In genomic region chr19:44164673-44165512, GRCh38 we compare ENCODE assay signal across 8 cellular contexts. TPM values are rescaled to one million over a fixed set of nuclear protein-coding genes. Genes with fewer than 3 reads are reported as not detected.
A peak's percentile ranks its signal among the peaks of the same experiment; 100 is the strongest.
DNase-seq lines count a peak whose midpoint lies in the region; ATAC-seq and TF ChIP-seq lines count a peak whose summit lies in the region.

Gene ZNF226, plus strand, starts transcription at chr19:44165100. Its CDS starts 4,981 bp downstream, at chr19:44170081.

- POLR2A ChIA-PET in RWPE1 (lab: Yijun Ruan, JAX; ENCODE audit: low non-redundant PET) = interaction anchor here (0.8 kb wide), 1 partner anchor 180 kb away, joined by 3 read pairs; no protein-coding TSS in a partner anchor

- TF ChIP-seq CTCF in DND-41 (IDR thresholded peaks at IDR 0.05; ENCODE audit: borderline replicate concordance, extremely low read depth, low read length, poor library complexity, severe bottlenecking) (peak; percentile 9), LNCaP clone FGC (IDR thresholded peaks at IDR 0.05; ENCODE audit: control insufficient read depth, extremely low read depth, insufficient read depth) (no peak), RWPE1 (conservative IDR thresholded peaks at IDR 0.05; ENCODE audit: low read depth) (no peak), fibroblast of the aortic adventitia (IDR thresholded peaks at IDR 0.05; ENCODE audit: insufficient read depth, low read length) (no peak), nephron (IDR thresholded peaks at IDR 0.05; ENCODE audit: unreplicated experiment in 3 of 3) (no peak)

- ATAC-seq in DND-41 (ENCODE audit: insufficient read depth, low read depth) (peak; percentile 98), GM21825 (IDR thresholded peaks at IDR 0.05; ENCODE audit: unreplicated experiment) (peak; percentile 84)

- H3K9me3 ChIP-seq in DND-41 (ENCODE audit: insufficient read depth, low read length, severe bottlenecking) = peaks cover 4% of the 10 kb centered on the region

- peaks cover 48% of the 10 kb centered on the region for H3K36me3 Mint-ChIP-seq in nephron (ENCODE audit: low read depth)
- H3K36me3 Mint-ChIP-seq in stimulated activated naive CD8-positive, alpha-beta T cell treated with anti-CD3 and anti-CD28 coated beads, Interleukin-15, Interleukin-2, amounts not matched to agents 100 ng/mL and 50 ng/mL, for 24 hours (ENCODE audit: low read depth) = peaks cover 61% of the 10 kb centered on the region

- DNase-seq in DND-41 = peak; percentile 93
- peak; percentile 92 for DNase-seq in LNCaP clone FGC (ENCODE audit: low read depth)
- peak; percentile 86 for DNase-seq in RWPE1 (ENCODE audit: low spot score)
- peak; percentile 68 for DNase-seq in activated T-helper 9 cell treated with anti-CD3 and anti-CD28 coated beads, Interleukin-2, amount 50 U/mL, for 16 hours (ENCODE audit: low read depth)
- DNase-seq in fibroblast of the aortic adventitia (ENCODE audit: low read depth) = peak; percentile 99

- peaks cover 20% of the 10 kb centered on the region for H3K4me1 Mint-ChIP-seq in nephron
- H3K4me1 Mint-ChIP-seq in stimulated activated naive CD8-positive, alpha-beta T cell treated with anti-CD3 and anti-CD28 coated beads, Interleukin-15, Interleukin-2, amounts not matched to agents 100 ng/mL and 50 ng/mL, for 24 hours (ENCODE audit: low read depth) = peaks cover 42% of the 10 kb centered on the region

- H3K36me3 ChIP-seq in DND-41 (ENCODE audit: insufficient read depth, low read length) = peaks cover 34% of the 10 kb centered on the region

- H3K9ac ChIP-seq in DND-41 (ENCODE audit: low read depth, low read length) = peak within 1 kb of the TSS; percentile 71

- H3K4me3 ChIP-seq in DND-41 (ENCODE audit: low read depth in 1 of 2, low read length in 2 of 2) (peak within 1 kb of the TSS; percentile 74 to 83), LNCaP clone FGC (ENCODE audit: low read depth, low read length) (peak within 1 kb of the TSS; percentile 83), fibroblast of the aortic adventitia (ENCODE audit: low read depth, low read length) (peak within 1 kb of the TSS; percentile 97)

- CTCF ChIA-PET in RWPE1 (lab: Yijun Ruan, JAX) = no interaction called here

- peaks cover 48% of the 10 kb centered on the region for H3K79me2 ChIP-seq in DND-41 (ENCODE audit: insufficient read depth, low read length)

- H3K4me3 Mint-ChIP-seq in nephron = peak within 1 kb of the TSS; percentile 95 to 99 (median 97)
- H3K4me3 Mint-ChIP-seq in stimulated activated naive CD8-positive, alpha-beta T cell treated with anti-CD3 and anti-CD28 coated beads, Interleukin-15, Interleukin-2, amounts not matched to agents 100 ng/mL and 50 ng/mL, for 24 hours = peak within 1 kb of the TSS; percentile 94

- H3K27ac ChIP-seq in DND-41 (ENCODE audit: low read length) (peak within 1 kb of the TSS; percentile 93), RWPE1 (peak within 1 kb of the TSS; percentile 82)

- peaks cover 55% of the 10 kb centered on the region for H3K9me3 Mint-ChIP-seq in nephron
- peaks cover 44% of the 10 kb centered on the region for H3K9me3 Mint-ChIP-seq in stimulated activated naive CD8-positive, alpha-beta T cell treated with anti-CD3 and anti-CD28 coated beads, Interleukin-15, Interleukin-2, amounts not matched to agents 100 ng/mL and 50 ng/mL, for 24 hours

- no peaks in the 10 kb centered on the region for H4K20me1 ChIP-seq in DND-41 (ENCODE audit: insufficient read depth, low read length)

- no peaks in the 10 kb centered on the region for H3K27me3 Mint-ChIP-seq in nephron (ENCODE audit: low read depth)
- no peaks in the 10 kb centered on the region for H3K27me3 Mint-ChIP-seq in stimulated activated naive CD8-positive, alpha-beta T cell treated with anti-CD3 and anti-CD28 coated beads, Interleukin-15, Interleukin-2, amounts not matched to agents 100 ng/mL and 50 ng/mL, for 24 hours

- peak within 1 kb of the TSS; percentile 81 for H3K4me2 ChIP-seq in DND-41 (ENCODE audit: insufficient read depth, low read length)

- H2AFZ ChIP-seq in DND-41 (ENCODE audit: low read depth, low read length) = peak within 1 kb of the TSS; percentile 94

- H3K4me1 ChIP-seq in DND-41 (ENCODE audit: insufficient read depth, low read length) = peaks cover 38% of the 10 kb centered on the region

- no peaks in the 10 kb centered on the region for H3K27me3 ChIP-seq in DND-41 (ENCODE audit: insufficient read depth, low read length, poor library complexity)

- H3K27ac Mint-ChIP-seq in nephron = peak within 1 kb of the TSS; percentile 98 to 99 (median 99)
- H3K27ac Mint-ChIP-seq in stimulated activated naive CD8-positive, alpha-beta T cell treated with anti-CD3 and anti-CD28 coated beads, Interleukin-15, Interleukin-2, amounts not matched to agents 100 ng/mL and 50 ng/mL, for 24 hours = peak within 1 kb of the TSS; percentile 96

RNA-seq across cellular contexts. Expression of gene ZNF226, which starts in this region (rescaled TPM):
- 28.7 and 30.7 TPM in 2 replicates for total RNA-seq in fibroblast of the aortic adventitia (ENCODE audit: low replicate concordance)

Comparison
In these comparisons a context has a peak if more than half of its experiments do, and no peak if none do; other contexts are left out.
1. Peak in every context shown above with its lines: DNase-seq, ATAC-seq, H3K4me3 ChIP-seq and H3K27ac ChIP-seq.